Comparison of ENCODE assay signal across 9 cellular contexts in the genomic region with DNA sequence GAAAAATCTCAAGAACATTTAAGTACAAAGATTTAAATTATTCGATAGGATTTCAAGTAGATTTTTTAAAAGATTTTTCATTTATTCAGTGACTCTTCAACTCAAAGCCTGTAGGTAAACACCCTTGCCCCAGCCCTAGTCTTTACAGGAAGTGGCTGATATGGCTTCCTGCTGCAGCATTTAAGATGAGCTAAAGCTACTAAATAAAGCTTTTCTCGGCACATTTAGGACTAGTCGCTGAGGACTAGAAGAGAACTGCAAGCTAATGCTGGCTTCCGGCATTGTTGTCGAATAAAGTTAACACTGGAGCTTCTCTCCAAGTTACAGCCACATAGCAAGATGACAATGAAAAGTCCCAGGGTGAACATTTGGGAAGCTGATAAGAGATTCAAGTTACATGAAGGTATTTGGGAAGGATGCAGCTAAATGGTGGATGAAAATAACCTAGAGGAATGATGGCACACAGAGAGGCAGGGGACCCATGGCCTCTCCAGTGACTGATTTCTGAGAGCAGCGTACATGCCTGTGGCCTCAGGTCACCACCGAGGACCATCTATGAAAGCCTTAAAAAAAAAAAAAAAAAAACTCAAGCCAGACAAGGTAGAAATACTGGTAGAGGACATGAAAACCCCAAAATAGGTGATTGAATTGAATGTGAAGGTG.
DNase-seq lines count a peak whose midpoint lies in the region; ATAC-seq and TF ChIP-seq lines count a peak whose summit lies in the region.
"Had no signal": no experiment of that assay in that cellular context is flagged by ENCODE, and none has a peak within 500 bp of the region (broad histone marks: within the 10 kb centered on the region; RNA-seq: fewer than 3 reads in every experiment).

No MANE protein-coding gene starts in this region.

- H3K27me3 Mint-ChIP-seq in T-helper 17 cell (no peaks in the 10 kb centered on the region), neural progenitor cell (ENCODE audit: insufficient read depth, low read depth) (peaks cover 2% of the 10 kb centered on the region)

- H3K36me3 Mint-ChIP-seq in T-helper 17 cell (ENCODE audit: low read depth) (peaks cover 2% of the 10 kb centered on the region), neural progenitor cell (no peaks in the 10 kb centered on the region)

- H3K79me2 ChIP-seq in DOHH2 (ENCODE audit: control insufficient read depth, low read length) = no peaks in the 10 kb centered on the region
- H3K79me2 ChIP-seq in neural progenitor cell (ENCODE audit: low read depth) = no peaks in the 10 kb centered on the region

- peak overlapping the region; percentile 11; the same call in 1 of the 2 replicates for H3K27ac ChIP-seq in DOHH2 (ENCODE audit: low read depth, low read length)
- no peak overlapping the region for H3K27ac ChIP-seq in neural progenitor cell

- intact Hi-C loops in left colon (cut with DNase I, micrococcal nuclease) = no loop called here

- peak overlapping the region; percentile 44 for H3K4me3 ChIP-seq in DOHH2 (ENCODE audit: low read length)
- H3K4me3 ChIP-seq in neural progenitor cell = no peak overlapping the region
- H3K4me3 ChIP-seq: K562 had no signal

- H3F3A ChIP-seq in DOHH2 (ENCODE audit: control insufficient read depth, insufficient read depth) = no peaks in the 10 kb centered on the region
- no peaks in the 10 kb centered on the region for H3F3A ChIP-seq in neural progenitor cell (ENCODE audit: low read depth)

- ATAC-seq in GM21723 (IDR thresholded peaks at IDR 0.05; ENCODE audit: unreplicated experiment) = peak; percentile 42
- ATAC-seq in T-helper 17 cell = peak; percentile 97
- ATAC-seq in left colon = peak; percentile 35
- ATAC-seq: K562 had no signal

- H3K4me3 Mint-ChIP-seq in T-helper 17 cell (peak overlapping the region; percentile 71), neural progenitor cell (no peak overlapping the region)

- no peaks in the 10 kb centered on the region for H3K27me3 ChIP-seq in DOHH2 (ENCODE audit: control insufficient read depth, low read length)
- no peaks in the 10 kb centered on the region for H3K27me3 ChIP-seq in neural progenitor cell

- no peaks in the 10 kb centered on the region for H3K9me3 Mint-ChIP-seq in neural progenitor cell

- H4K20me1 ChIP-seq in DOHH2 (ENCODE audit: control insufficient read depth, insufficient read depth, low read depth, low read length) = no peaks in the 10 kb centered on the region
- H4K20me1 ChIP-seq in neural progenitor cell (ENCODE audit: low read depth) = no peaks in the 10 kb centered on the region

- DNase-seq in T-helper 17 cell (peak in 1 of 3 donors; percentile 5), left colon (no peak), hippocampal formation (lab: John Stamatoyannopoulos, UW) (no peak), neural progenitor cell (ENCODE audit: low spot score) (no peak), DMS79 treated with DMSO at 0.1 percent for 48 hours (lab: John Stamatoyannopoulos, UW) (no peak), anterior cingulate cortex (lab: John Stamatoyannopoulos, UW) (no peak)

- TF ChIP-seq CTCF in DOHH2 (IDR thresholded peaks at IDR 0.05; ENCODE audit: low read depth, low read length, poor library complexity, severe bottlenecking) = no peak
- TF ChIP-seq CTCF in neural progenitor cell (IDR thresholded peaks at IDR 0.05) = no peak

- H3K27ac Mint-ChIP-seq in T-helper 17 cell = peak overlapping the region; percentile 91
- no peak overlapping the region for H3K27ac Mint-ChIP-seq in neural progenitor cell

- H3K36me3 ChIP-seq in DOHH2 (ENCODE audit: control insufficient read depth, low read length) (no peaks in the 10 kb centered on the region), neural progenitor cell (no peaks in the 10 kb centered on the region)

- no peak overlapping the region for H3K9ac ChIP-seq in neural progenitor cell

- H3K9me3 ChIP-seq in DOHH2 (ENCODE audit: control insufficient read depth, insufficient read depth, low read length) = no peaks in the 10 kb centered on the region
- peaks cover 3% of the 10 kb centered on the region for H3K9me3 ChIP-seq in T-helper 17 cell (ENCODE audit: control insufficient read depth, low read length, poor library complexity, severe bottlenecking)
- no peaks in the 10 kb centered on the region for H3K9me3 ChIP-seq in neural progenitor cell (ENCODE audit: low read depth)

- no peak overlapping the region for H2AFZ ChIP-seq in neural progenitor cell (replicated peaks)

- no peaks in the 10 kb centered on the region for H3K9me2 ChIP-seq in DOHH2 (replicated peaks; ENCODE audit: control insufficient read depth, low read length)

- H3K4me2 ChIP-seq in DOHH2 (ENCODE audit: low read length) (peak overlapping the region; percentile 61), neural progenitor cell (no peak overlapping the region)

- peaks cover 33% of the 10 kb centered on the region for H3K4me1 ChIP-seq in DOHH2 (ENCODE audit: control insufficient read depth, low read length)
- peaks cover 11% of the 10 kb centered on the region for H3K4me1 ChIP-seq in neural progenitor cell

- peaks cover 16% of the 10 kb centered on the region for H3K4me1 Mint-ChIP-seq in T-helper 17 cell
- peaks cover 15% of the 10 kb centered on the region for H3K4me1 Mint-ChIP-seq in neural progenitor cell

Comparison
In these comparisons a context has a peak if more than half of its experiments do, and no peak if none do; other contexts are left out.
1. ATAC-seq: peak in every context shown above with its lines; median percentile 97 in T-helper 17 cell; 42 in GM21723; 35 in left colon.